Comparison of ENCODE assay signal across 8 cellular contexts in the genomic region with DNA sequence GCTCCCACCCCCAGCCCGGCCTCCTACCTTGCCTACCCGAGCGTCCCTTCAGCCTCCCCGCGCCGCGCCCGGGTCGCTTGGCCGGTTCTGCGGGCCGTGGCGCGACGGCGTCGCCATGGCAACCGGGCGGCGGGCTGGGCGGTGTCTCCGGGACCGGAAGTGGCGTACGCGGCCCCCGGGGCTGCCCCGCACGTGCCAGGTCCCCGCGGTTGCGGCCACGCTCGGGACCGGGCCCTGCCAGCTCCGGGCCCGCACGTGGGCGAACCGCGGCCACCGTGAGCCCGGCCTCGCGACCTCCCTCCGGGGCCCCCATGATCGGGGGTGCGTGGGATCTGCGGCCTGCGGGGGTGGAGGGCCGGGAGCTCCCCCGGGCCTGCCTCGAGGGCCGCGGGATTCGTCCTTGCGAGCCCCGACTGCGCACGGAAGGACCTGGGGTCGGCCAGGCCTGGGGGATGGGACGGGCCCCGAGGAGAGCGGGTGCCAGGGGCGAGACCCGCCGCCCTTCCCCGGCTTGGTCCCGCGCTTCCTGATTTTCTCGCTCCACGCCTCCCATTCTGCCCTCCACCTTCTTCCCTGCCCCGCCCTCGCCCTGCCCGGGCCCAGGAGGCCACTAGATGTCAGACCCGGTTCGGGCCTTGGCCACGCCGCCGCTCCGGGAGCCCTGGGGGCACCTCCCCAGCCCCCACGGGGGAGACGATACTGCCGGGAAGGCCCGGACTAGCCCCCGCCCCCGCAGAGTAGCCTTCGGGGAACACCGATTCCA. TPM values are rescaled to one million over a fixed set of nuclear protein-coding genes. Genes with fewer than 3 reads are reported as not detected.
A peak's percentile ranks its signal among the peaks of the same experiment; 100 is the strongest.
DNase-seq lines count a peak whose midpoint lies in the region; TF ChIP-seq lines count a peak whose summit lies in the region.

A gene with protein sequence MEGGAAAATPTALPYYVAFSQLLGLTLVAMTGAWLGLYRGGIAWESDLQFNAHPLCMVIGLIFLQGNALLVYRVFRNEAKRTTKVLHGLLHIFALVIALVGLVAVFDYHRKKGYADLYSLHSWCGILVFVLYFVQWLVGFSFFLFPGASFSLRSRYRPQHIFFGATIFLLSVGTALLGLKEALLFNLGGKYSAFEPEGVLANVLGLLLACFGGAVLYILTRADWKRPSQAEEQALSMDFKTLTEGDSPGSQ (minus strand): TSS at position 89 of the 763 bp plus-strand sequence. CDS start 8,759 bp downstream, outside the sequence.

- DNase-seq in HFF-Myc (ENCODE audit: extremely low read depth, low read depth): no peak
- DNase-seq in NCI-H1092 (lab: John Stamatoyannopoulos, UW): peak; percentile 56
- peak; percentile 61 for DNase-seq in WERI-Rb-1
- DNase-seq in caudate nucleus (lab: John Stamatoyannopoulos, UW): peak in 19 of 61 donors; percentile 15 to 65 (median 37)
- no peak for DNase-seq in kidney epithelial cell (ENCODE audit: low read depth)
- peak; percentile 32 to 44 for DNase-seq in stimulated activated CD4-positive, alpha-beta T cell treated with anti-CD3 and anti-CD28 coated beads, Interleukin-1b, Interleukin-23, amount 100 ng/mL, for 1 hour (ENCODE audit: low read depth in 2 of 2)
- no peak for DNase-seq in middle frontal gyrus (ENCODE audit: extremely low spot score, low spot score)

- TF ChIP-seq CTCF in GM12875 (IDR thresholded peaks at IDR 0.05; ENCODE audit: borderline replicate concordance, insufficient read depth, low read depth, low read length): no peak
- no peak for TF ChIP-seq CTCF in HFF-Myc (IDR thresholded peaks at IDR 0.05; ENCODE audit: low read depth, low read length, missing control alignments)
- TF ChIP-seq CTCF in WERI-Rb-1 (IDR thresholded peaks at IDR 0.05; ENCODE audit: low read depth, low read length): no peak
- peak; percentile 26 for TF ChIP-seq CTCF in kidney epithelial cell (IDR thresholded peaks at IDR 0.05; ENCODE audit: insufficient read depth, low read length, poor library complexity, severe bottlenecking)

- no peaks in the 10 kb centered on the region for H3K9me3 ChIP-seq in WERI-Rb-1 (ENCODE audit: severe bottlenecking)

- H3K27ac ChIP-seq in WERI-Rb-1: peak within 1 kb of the TSS; percentile 70
- peak within 1 kb of the TSS; percentile 70 for H3K27ac ChIP-seq in caudate nucleus (ENCODE audit: low read depth, low read length)

- no peaks in the 10 kb centered on the region for H3K36me3 ChIP-seq in WERI-Rb-1
- no peaks in the 10 kb centered on the region for H3K36me3 ChIP-seq in kidney epithelial cell (ENCODE audit: control insufficient read depth, insufficient read depth, low read length)

- H3K4me3 ChIP-seq in GM12875 (ENCODE audit: low read depth, low read length) (peak within 1 kb of the TSS; percentile 52), HFF-Myc (replicated peaks; ENCODE audit: low read depth, low read length) (peak within 1 kb of the TSS; percentile 41), WERI-Rb-1 (ENCODE audit: low read depth, low read length) (peak within 1 kb of the TSS; percentile 25), kidney epithelial cell (ENCODE audit: low read depth, low read length) (peak within 1 kb of the TSS; percentile 54)

- no peaks in the 10 kb centered on the region for H3K27me3 ChIP-seq in WERI-Rb-1 (ENCODE audit: insufficient read depth, low read depth, severe bottlenecking)
- H3K27me3 ChIP-seq in kidney epithelial cell (ENCODE audit: control insufficient read depth, insufficient read depth, low read length): no peaks in the 10 kb centered on the region

RNA-seq across cellular contexts. Expression of the gene that starts here (rescaled TPM):
- 19.3 and 26.4 TPM in 2 replicates for total RNA-seq in kidney epithelial cell

Comparison
In these comparisons a context has a peak if more than half of its experiments do, and no peak if none do; other contexts are left out.
1. DNase-seq: peak in NCI-H1092 (single experiment), WERI-Rb-1 (single experiment) and stimulated activated CD4-positive, alpha-beta T cell treated with anti-CD3 and anti-CD28 coated beads, Interleukin-1b, Interleukin-23, amount 100 ng/mL, for 1 hour (2 of 2); none in HFF-Myc (single experiment), kidney epithelial cell (single experiment) and middle frontal gyrus (single experiment).
2. Peak in every context shown above with its lines, with median percentiles within 50 percentile points of each other: H3K4me3 ChIP-seq.